12 cellular contexts compared by ENCODE assay signal in genomic region chr11:68215087-68215445, GRCh38. TPM values are rescaled to one million over a fixed set of nuclear protein-coding genes. Genes with fewer than 3 reads are reported as not detected.
DNase-seq lines count a peak whose midpoint lies in the region; ATAC-seq, FAIRE-seq and TF ChIP-seq lines count a peak whose summit lies in the region.
"Had no signal": no experiment of that assay in that cellular context is flagged by ENCODE, and none has a peak within 500 bp of the region (broad histone marks: within the 10 kb centered on the region; RNA-seq: fewer than 3 reads in every experiment).

No MANE protein-coding gene starts in this region.

- peaks cover 25% of the 10 kb centered on the region for H3K79me2 ChIP-seq in keratinocyte (ENCODE audit: control insufficient read depth, insufficient read depth, low read length)

- peaks cover 6% of the 10 kb centered on the region for H3K9me1 ChIP-seq in keratinocyte (ENCODE audit: control insufficient read depth, extremely low read depth, insufficient read depth, low read length)

- TF ChIP-seq CTCF in keratinocyte (optimal IDR thresholded peaks at IDR 0.05 in 1 of 3, IDR thresholded peaks at IDR 0.05 in 1 of 3, conservative IDR thresholded peaks at IDR 0.05 in 1 of 3; ENCODE audit: extremely low read depth in 1 of 3, insufficient read depth in 2 of 3, low read length in 3 of 3), result no peak

- peaks cover 32% of the 10 kb centered on the region for H3K4me1 Mint-ChIP-seq in activated CD4-positive, alpha-beta memory T cell treated with anti-CD3 and anti-CD28 coated beads for 36 hours (ENCODE audit: low read depth)

- ATAC-seq in stimulated activated naive CD8-positive, alpha-beta T cell treated with anti-CD3 and anti-CD28 coated beads, Interleukin-15, Interleukin-2, amounts not matched to agents 100 U/mL and 50 U/mL, for 24 hours, result no peak

- H3K27me3 Mint-ChIP-seq in activated CD4-positive, alpha-beta memory T cell treated with anti-CD3 and anti-CD28 coated beads for 36 hours, result peaks cover 6% of the 10 kb centered on the region

- H3K9me3 Mint-ChIP-seq in activated CD4-positive, alpha-beta memory T cell treated with anti-CD3 and anti-CD28 coated beads for 36 hours, result no peaks in the 10 kb centered on the region

- intact Hi-C loops in activated CD4-positive, alpha-beta memory T cell treated with anti-CD3 and anti-CD28 coated beads for 36 hours (cut with micrococcal nuclease), result loop anchor here (10.0 kb wide), 1 partner anchor 60 kb away; the partner anchor contains the start of gene C11orf24
- intact Hi-C loops in posterior vena cava (cut with DNase I), result no loop called here

- dilution Hi-C loops in keratinocyte (cut with MboI; ENCODE audit: extremely low pct_ligation_motif_present, low sequenced_read_pairs), result no loop called here

- H3K4me3 ChIP-seq in keratinocyte (ENCODE audit: control insufficient read depth in 2 of 3, extremely low read depth in 1 of 3, insufficient read depth in 2 of 3, low read depth in 1 of 3, low read length in 3 of 3), result no peak overlapping the region
- H3K4me3 ChIP-seq in HAP-1, result no peak overlapping the region

- H3K9ac ChIP-seq in keratinocyte (ENCODE audit: control insufficient read depth, extremely low read depth, insufficient read depth, low read length), result no peak overlapping the region

- no peak overlapping the region for H2AFZ ChIP-seq in keratinocyte (ENCODE audit: control insufficient read depth, low read length)

- H3K27me3 ChIP-seq in keratinocyte (ENCODE audit: control insufficient read depth, extremely low read depth, insufficient read depth, low read length) (peaks cover 5% of the 10 kb centered on the region), HAP-1 (ENCODE audit: low read depth) (peaks cover 2% of the 10 kb centered on the region)

- no peak overlapping the region for H3K27ac ChIP-seq in keratinocyte (ENCODE audit: control insufficient read depth, insufficient read depth, low read length)

- peak overlapping the region; percentile 65 for H3K4me3 Mint-ChIP-seq in activated CD4-positive, alpha-beta memory T cell treated with anti-CD3 and anti-CD28 coated beads for 36 hours

- H3K36me3 ChIP-seq in keratinocyte (ENCODE audit: control insufficient read depth in 2 of 2, extremely low read depth in 1 of 2, insufficient read depth in 2 of 2, low read length in 2 of 2) (no peaks in the 10 kb centered on the region), HAP-1 (replicated peaks) (no peaks in the 10 kb centered on the region)

- CTCF ChIA-PET in activated CD4-positive, alpha-beta memory T cell treated with anti-CD3 and anti-CD28 coated beads for 36 hours (lab: Charles Lee), result no interaction called here

- H3K9me3 ChIP-seq in keratinocyte (ENCODE audit: control insufficient read depth, low read depth, low read length), result no peaks in the 10 kb centered on the region
- H3K9me3 ChIP-seq in HAP-1, result no peaks in the 10 kb centered on the region

- no peak for FAIRE-seq in keratinocyte (lab: Jason Lieb, UNC)
- FAIRE-seq: GM18507 had no signal

- in situ Hi-C loops in HAP-1 (cut with MboI; ENCODE audit: low sequenced_read_pairs), result no loop called here

- POLR2A ChIA-PET in activated CD4-positive, alpha-beta memory T cell treated with anti-CD3 and anti-CD28 coated beads for 36 hours (lab: Charles Lee), result no interaction called here

- peak; percentile 77 for DNase-seq in activated effector memory CD4-positive, alpha-beta T cell treated with anti-CD3 and anti-CD28 coated beads, Interleukin-2, amount 50 U/mL, for 16 hours
- no peak for DNase-seq in activated effector memory CD4-positive, alpha-beta T cell treated with Interleukin-2 at 50 U/mL for 16 hours
- DNase-seq in activated CD4-positive, alpha-beta memory T cell treated with anti-CD3 and anti-CD28 coated beads for 36 hours, result peak; percentile 67
- DNase-seq in keratinocyte (ENCODE audit: low read depth, low spot score), result no peak
- DNase-seq in stimulated activated naive CD8-positive, alpha-beta T cell treated with anti-CD3 and anti-CD28 coated beads, Interleukin-15, Interleukin-2, amounts not matched to agents 100 U/mL and 50 U/mL, for 24 hours, result peak; percentile 51
- DNase-seq in posterior vena cava (ENCODE audit: low spot score), result no peak
- no peak for DNase-seq in NCI-H2081 treated with DMSO at 0.1 percent for 48 hours (lab: John Stamatoyannopoulos, UW)
- no peak for DNase-seq in HAP-1 (ENCODE audit: low spot score in 2 of 2)
- DNase-seq: effector CD8-positive, alpha-beta T cell; KG1; NCI-H82 had no signal

- H4K20me1 ChIP-seq in keratinocyte (ENCODE audit: control insufficient read depth, extremely low read depth, insufficient read depth, low read length), result peaks cover 20% of the 10 kb centered on the region

- H3K4me1 ChIP-seq in keratinocyte (ENCODE audit: control insufficient read depth, extremely low read depth, insufficient read depth, low read length) (peaks cover 32% of the 10 kb centered on the region), HAP-1 (0 out of 2 replicates have a peak, but pooled peaks cover 3% of the 10 kb centered on the region)

- no peak overlapping the region for H3K27ac Mint-ChIP-seq in activated CD4-positive, alpha-beta memory T cell treated with anti-CD3 and anti-CD28 coated beads for 36 hours

- peaks cover 2% of the 10 kb centered on the region for H3K36me3 Mint-ChIP-seq in activated CD4-positive, alpha-beta memory T cell treated with anti-CD3 and anti-CD28 coated beads for 36 hours

- H3K4me2 ChIP-seq in keratinocyte (ENCODE audit: control insufficient read depth, extremely low read depth, insufficient read depth, low read depth, low read length), result peak overlapping the region; percentile 84

RNA-seq across cellular contexts. Expression of gene KMT5B, which starts 2.0 kb away (rescaled TPM):
- total RNA-seq in activated CD4-positive, alpha-beta memory T cell treated with anti-CD3 and anti-CD28 coated beads for 36 hours, result 10 to 100 TPM; 18.5 to 21.2 TPM
- 7.4 to 17.2 TPM (median 10.3 TPM) in 3 replicates for polyA plus RNA-seq in keratinocyte
- 45.6 TPM for polyA plus RNA-seq in keratinocyte (2011; ENCODE audit: low read depth)
- polyA plus RNA-seq in keratinocyte (2011; cell fraction: cytosol; rRNA removed), result 7.2 and 11.4 TPM in 2 replicates
- polyA plus RNA-seq in keratinocyte (2011; cell fraction: nucleus; rRNA removed), result 16.6 and 25.2 TPM in 2 replicates
- 18.8 and 26.8 TPM in 2 replicates for polyA plus RNA-seq in keratinocyte (2012; ENCODE audit: low replicate concordance)
- polyA minus RNA-seq in keratinocyte, result 2.1 to 13.0 TPM (median 7.4 TPM) in 3 replicates
- polyA minus RNA-seq in keratinocyte (2011; cell fraction: cytosol; rRNA and poly(A)+ RNA removed), result 14.4 TPM
- 11.9 and 23.3 TPM in 2 replicates for polyA minus RNA-seq in keratinocyte (2011; cell fraction: nucleus; rRNA and poly(A)+ RNA removed)
- 10 to 100 TPM; 34.3 to 39.0 TPM for total RNA-seq in posterior vena cava

RNA-seq across cellular contexts. Expression of gene C11orf24, which starts 56.7 kb away (rescaled TPM):
- total RNA-seq in activated CD4-positive, alpha-beta memory T cell treated with anti-CD3 and anti-CD28 coated beads for 36 hours, result 10 to 100 TPM; 28.0 to 28.9 TPM
- 28.4 to 32.8 TPM (median 32.2 TPM) in 3 replicates for polyA plus RNA-seq in keratinocyte
- 16.8 TPM for polyA plus RNA-seq in keratinocyte (2011; ENCODE audit: low read depth)
- 32.0 and 57.2 TPM in 2 replicates for polyA plus RNA-seq in keratinocyte (2011; cell fraction: cytosol; rRNA removed)
- 41.0 and 60.0 TPM in 2 replicates for polyA plus RNA-seq in keratinocyte (2011; cell fraction: nucleus; rRNA removed)
- polyA plus RNA-seq in keratinocyte (2012; ENCODE audit: low replicate concordance), result 20.5 and 46.5 TPM in 2 replicates
- polyA minus RNA-seq in keratinocyte, result 33.7 to 96.8 TPM (median 35.7 TPM) in 3 replicates
- polyA minus RNA-seq in keratinocyte (2011; cell fraction: cytosol; rRNA and poly(A)+ RNA removed), result 64.5 TPM
- 39.7 and 43.0 TPM in 2 replicates for polyA minus RNA-seq in keratinocyte (2011; cell fraction: nucleus; rRNA and poly(A)+ RNA removed)
- 10 to 100 TPM; 67.2 to 74.9 TPM for total RNA-seq in posterior vena cava

Comparison
In these comparisons a context has a peak if more than half of its experiments do, and no peak if none do; other contexts are left out.
1. DNase-seq: peak in activated effector memory CD4-positive, alpha-beta T cell treated with anti-CD3 and anti-CD28 coated beads, Interleukin-2, amount 50 U/mL, for 16 hours (single experiment), activated CD4-positive, alpha-beta memory T cell treated with anti-CD3 and anti-CD28 coated beads for 36 hours (single experiment) and stimulated activated naive CD8-positive, alpha-beta T cell treated with anti-CD3 and anti-CD28 coated beads, Interleukin-15, Interleukin-2, amounts not matched to agents 100 U/mL and 50 U/mL, for 24 hours (single experiment); none in activated effector memory CD4-positive, alpha-beta T cell treated with Interleukin-2 at 50 U/mL for 16 hours (single experiment), keratinocyte (single experiment), posterior vena cava (single experiment), NCI-H2081 treated with DMSO at 0.1 percent for 48 hours (single experiment) and HAP-1 (0 of 2).